ENCODE assay signal across 10 cellular contexts in the genomic region with DNA sequence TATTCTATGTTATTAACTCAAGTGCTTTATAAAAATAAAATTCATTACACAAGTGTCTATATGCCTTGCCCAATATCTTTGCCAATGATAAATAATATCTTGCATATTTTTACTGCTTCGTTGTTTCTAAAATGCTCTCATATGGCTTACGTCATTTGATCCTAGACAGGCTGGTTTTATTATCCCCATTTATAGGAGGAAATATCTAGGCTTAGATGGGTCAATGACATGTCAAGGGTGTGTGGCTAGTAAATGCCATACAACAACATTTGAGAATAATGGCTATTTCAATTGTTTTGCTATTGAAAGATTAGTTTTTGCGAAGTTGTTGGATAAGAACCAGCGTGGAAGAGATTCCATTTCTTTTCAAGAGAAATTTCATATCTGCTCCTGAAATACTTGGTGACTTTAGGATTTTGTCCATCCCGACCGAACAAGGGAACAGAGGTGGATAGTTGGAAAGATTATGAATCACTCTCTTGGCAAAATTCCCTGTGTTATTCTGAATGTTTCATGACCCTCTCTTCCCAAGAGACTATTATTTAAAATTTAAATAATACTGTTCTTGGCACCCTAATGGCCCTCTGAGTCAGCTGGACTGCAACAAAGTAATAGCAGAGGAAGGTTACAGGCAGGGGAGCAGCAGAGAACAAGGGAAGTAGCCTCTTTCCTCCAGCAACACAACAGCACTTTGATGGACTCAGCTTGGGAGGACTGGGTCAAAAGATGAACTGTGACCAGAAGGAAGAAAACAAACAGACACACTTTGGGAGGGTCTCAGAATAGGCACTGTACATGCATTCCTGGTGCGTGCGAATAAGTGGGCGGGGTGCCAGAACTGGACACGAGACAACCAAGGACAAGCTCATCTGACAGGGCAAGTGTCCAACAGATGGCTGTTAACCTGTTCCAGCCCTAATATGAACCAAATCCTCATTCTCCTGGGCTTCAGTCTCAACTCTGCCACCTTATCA.
DNase-seq lines count a peak whose midpoint lies in the region; ATAC-seq, FAIRE-seq and TF ChIP-seq lines count a peak whose summit lies in the region.
"Had no signal": no experiment of that assay in that cellular context is flagged by ENCODE, and none has a peak within 500 bp of the region (broad histone marks: within the 10 kb centered on the region; RNA-seq: fewer than 3 reads in every experiment).

No MANE protein-coding gene starts in this region.

- H3K4me2 ChIP-seq in K562 (ENCODE audit: insufficient read depth, low read length): no peak overlapping the region

- H3K27ac ChIP-seq in K562 (ENCODE audit: extremely low read depth, low read depth, low read length) (no peak overlapping the region), stomach smooth muscle (ENCODE audit: low read length) (peak overlapping the region; percentile 58)
- H3K27ac ChIP-seq: HL-60, neutrophil had no signal

- no peaks in the 10 kb centered on the region for H3K9me3 ChIP-seq in K562 (replicated peaks; ENCODE audit: control insufficient read depth, insufficient read depth, low read depth, low read length)
- no peaks in the 10 kb centered on the region for H3K9me3 ChIP-seq in stomach smooth muscle (ENCODE audit: control insufficient read depth in 2 of 2, low read length in 2 of 2)
- H3K9me3 ChIP-seq: neutrophil had no signal

- DNase-seq in HFF-Myc (ENCODE audit: extremely low read depth, low read depth): peak; percentile 62
- DNase-seq in K562 (ENCODE audit: extremely low read depth in 1 of 4, low spot score in 3 of 4): no peak
- DNase-seq in iris pigment epithelial cell (ENCODE audit: low read depth): peak; percentile 90
- no peak for DNase-seq in CD14-positive monocyte (ENCODE audit: low spot score)
- no peak for DNase-seq in activated CD4-positive, alpha-beta T cell treated with anti-CD3 and anti-CD28 coated beads for 4 hours
- DNase-seq in NCI-H1694 treated with DMSO at 0.1 percent for 48 hours (lab: John Stamatoyannopoulos, UW): no peak

- CTCF ChIA-PET in K562 (lab: Yijun Ruan, JAX; ENCODE audit: low intra/inter-chr PET ratio): no interaction called here

- H3K9me3 Mint-ChIP-seq in CD14-positive monocyte: no peaks in the 10 kb centered on the region

- H3K4me1 ChIP-seq in K562 (replicated peaks in 1 of 2; ENCODE audit: control insufficient read depth in 2 of 2, insufficient read depth in 2 of 2, low read length in 2 of 2) (no peaks in the 10 kb centered on the region), stomach smooth muscle (ENCODE audit: control insufficient read depth, insufficient read depth, low read length) (peaks cover 29% of the 10 kb centered on the region)

- peak overlapping the region in 1 of 7 donors; percentile 60 for H3K27ac Mint-ChIP-seq in CD14-positive monocyte

- no peaks in the 10 kb centered on the region for H3K4me1 Mint-ChIP-seq in CD14-positive monocyte

- H3K4me3 Mint-ChIP-seq in CD14-positive monocyte: no peak overlapping the region

- H3K9ac ChIP-seq in K562 (ENCODE audit: insufficient read depth in 1 of 2, low read depth in 2 of 2, low read length in 2 of 2): no peak overlapping the region
- H3K9ac ChIP-seq in stomach smooth muscle (ENCODE audit: low read length in 2 of 2): no peak overlapping the region

- 1% methylated on average over 10 of the region's 10 CpGs for WGBS in K562 (ENCODE audit: insufficient coverage, low coverage, missing lambda C conversion rate)

- no peaks in the 10 kb centered on the region for H4K20me1 ChIP-seq in K562 (replicated peaks; ENCODE audit: control insufficient read depth, insufficient read depth, low read length)

- H3K79me2 ChIP-seq in K562 (ENCODE audit: control insufficient read depth, insufficient read depth, low read length): no peaks in the 10 kb centered on the region

- H3K36me3 Mint-ChIP-seq in CD14-positive monocyte: no peaks in the 10 kb centered on the region

- TF ChIP-seq POLR2A in K562 (conservative IDR thresholded peaks at IDR 0.05): no peak

- POLR2A ChIA-PET in K562 (lab: Yijun Ruan, JAX): interaction anchor here (0.7 kb wide), 1 partner anchor 37 kb away, joined by 3 read pairs; no protein-coding TSS in a partner anchor

- peaks cover 0 to 2% (median 0%) of the 10 kb centered on the region in 3 donors for H3K27me3 Mint-ChIP-seq in CD14-positive monocyte (ENCODE audit: low read depth in 3 of 3)

- in situ Hi-C loops in K562 (cut with MboI): no loop called here

- H3K4me3 ChIP-seq in HFF-Myc (replicated peaks; ENCODE audit: low read depth, low read length): no peak overlapping the region
- no peak overlapping the region for H3K4me3 ChIP-seq in K562
- H3K4me3 ChIP-seq in stomach smooth muscle (ENCODE audit: low read length in 2 of 2): peak overlapping the region; percentile 18 to 52

- TF ChIP-seq RAD21 in K562 (CRISPR knock-in tag; conservative IDR thresholded peaks at IDR 0.05 in 1 of 2, IDR thresholded peaks at IDR 0.05 in 1 of 2): no peak

- no peak for FAIRE-seq in K562 (lab: Jason Lieb, UNC)

- no peak for TF ChIP-seq EP300 in K562 (IDR thresholded peaks at IDR 0.05; ENCODE audit: low read length)

- TF ChIP-seq CTCF in HFF-Myc (IDR thresholded peaks at IDR 0.05; ENCODE audit: low read depth, low read length, missing control alignments) (no peak), K562 (IDR thresholded peaks at IDR 0.05 in 2 of 3, conservative IDR thresholded peaks at IDR 0.05 in 1 of 3; ENCODE audit: insufficient read depth in 2 of 3, low read depth in 1 of 3, low read length in 3 of 3) (no peak), CD14-positive monocyte (IDR thresholded peaks at IDR 0.05) (no peak)

- intact Hi-C loops in K562 (cut with micrococcal nuclease): no loop called here
- intact Hi-C loops in CD14-positive monocyte (cut with micrococcal nuclease): no loop called here

- ATAC-seq in K562 (no peak), GM21576 (IDR thresholded peaks at IDR 0.05; ENCODE audit: unreplicated experiment) (no peak)

- H3K9me1 ChIP-seq in K562 (ENCODE audit: control insufficient read depth, insufficient read depth, low read length): no peaks in the 10 kb centered on the region

- no peak overlapping the region for H2AFZ ChIP-seq in K562 (ENCODE audit: low read depth, low read length)

- peaks cover 5 to 14% of the 10 kb centered on the region in 2 experiments; a peak in 4 of 5 replicates for H3K27me3 ChIP-seq in K562 (ENCODE audit: control insufficient read depth in 2 of 2, insufficient read depth in 2 of 2, low read length in 2 of 2)
- no peaks in the 10 kb centered on the region for H3K27me3 ChIP-seq in stomach smooth muscle (ENCODE audit: control insufficient read depth in 1 of 2, insufficient read depth in 2 of 2, low read length in 2 of 2)
- H3K27me3 ChIP-seq: neutrophil had no signal

- BruUV-seq in K562 (replicated peaks; lab: Mats Ljungman, UMichigan): no TSS peak

- H3K36me3 ChIP-seq in K562 (ENCODE audit: control insufficient read depth, insufficient read depth, low read length): no peaks in the 10 kb centered on the region
- no peaks in the 10 kb centered on the region for H3K36me3 ChIP-seq in stomach smooth muscle (ENCODE audit: control insufficient read depth in 2 of 2, insufficient read depth in 2 of 2, low read length in 2 of 2)
- H3K36me3 ChIP-seq: neutrophil had no signal

TF ChIP-seq in K562, 482 proteins besides CTCF, POLR2A, EP300 and RAD21:
- TF ChIP-seq HNRNPUL1 (IDR thresholded peaks at IDR 0.05; ENCODE audit: low read length) (no peak), NFIC (IDR thresholded peaks at IDR 0.05) (peak; percentile 41), GABPB2 (CRISPR knock-in tag; conservative IDR thresholded peaks at IDR 0.05) (no peak)

Comparison
In these comparisons a context has a peak if more than half of its experiments do, and no peak if none do; other contexts are left out.
1. DNase-seq: peak in HFF-Myc (single experiment) and iris pigment epithelial cell (single experiment); none in K562 (0 of 4), CD14-positive monocyte (single experiment), activated CD4-positive, alpha-beta T cell treated with anti-CD3 and anti-CD28 coated beads for 4 hours (0 of 2) and NCI-H1694 treated with DMSO at 0.1 percent for 48 hours (single experiment).
2. H3K4me3 ChIP-seq: peak in stomach smooth muscle (2 of 2); none in HFF-Myc (single experiment) and K562 (single experiment).